ENCODE assay signal across 24 cellular contexts in the genomic region with DNA sequence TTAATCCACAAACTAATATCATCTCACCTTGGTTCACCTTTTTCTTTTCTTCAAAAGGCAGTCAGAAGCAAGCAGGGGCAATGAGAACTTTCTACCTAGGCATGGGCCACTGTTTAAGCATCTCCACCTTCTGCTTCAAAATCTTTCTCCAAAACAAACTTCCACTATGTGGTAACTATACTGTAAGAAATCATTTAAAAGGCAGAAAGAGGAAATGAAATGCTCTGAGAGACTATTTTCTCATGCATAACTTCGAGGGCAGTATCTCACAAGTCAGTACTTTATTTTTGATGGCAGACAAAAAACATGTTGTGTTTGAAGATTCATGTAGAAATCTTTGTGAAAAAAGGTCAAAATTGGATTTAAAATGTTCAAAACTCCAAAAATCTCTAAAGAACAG.
DNase-seq lines count a peak whose midpoint lies in the region; ATAC-seq, FAIRE-seq and TF ChIP-seq lines count a peak whose summit lies in the region.
"Had no signal": no experiment of that assay in that cellular context is flagged by ENCODE, and none has a peak within 500 bp of the region (broad histone marks: within the 10 kb centered on the region; RNA-seq: fewer than 3 reads in every experiment).

No MANE protein-coding gene starts in this region.

- H3K9ac ChIP-seq in GM12878 (ENCODE audit: control insufficient read depth, insufficient read depth, low read length) = no peak overlapping the region

- H3K4me1 ChIP-seq in GM12878 (ENCODE audit: control insufficient read depth, insufficient read depth, low read length) = no peaks in the 10 kb centered on the region

- no peak overlapping the region for H3K27ac Mint-ChIP-seq in activated naive CD8-positive, alpha-beta T cell treated with anti-CD3 and anti-CD28 coated beads for 36 hours
- H3K27ac Mint-ChIP-seq: naive thymus-derived CD8-positive, alpha-beta T cell; stimulated activated effector memory CD8-positive, alpha-beta T cell treated with anti-CD3 and anti-CD28 coated beads, Interleukin-12 subunit alpha, Interleukin-12 subunit beta, amount 100 ng/mL, for 72 hours had no signal

- H4K20me1 ChIP-seq in GM12878 (ENCODE audit: control insufficient read depth, insufficient read depth) = no peaks in the 10 kb centered on the region

- H3K36me3 ChIP-seq in GM12878 (ENCODE audit: control insufficient read depth in 2 of 2, insufficient read depth in 2 of 2, low read length in 1 of 2) = no peaks in the 10 kb centered on the region
- H3K36me3 ChIP-seq: gastroesophageal sphincter, ovary, thoracic aorta had no signal

- SMC1A ChIA-PET in GM12878 (lab: Charles Lee; ENCODE audit: uncharacterized antibody, unreplicated experiment) = no interaction called here

- H3K4me2 ChIP-seq in GM12878 (ENCODE audit: control insufficient read depth, insufficient read depth) = no peak overlapping the region

- H3K27ac ChIP-seq in GM12878 (ENCODE audit: control insufficient read depth, insufficient read depth) = no peak overlapping the region
- H3K27ac ChIP-seq: gastroesophageal sphincter, ovary, thoracic aorta had no signal

- intact Hi-C loops in GM12878 (cut with micrococcal nuclease; ENCODE audit: unreplicated experiment) (no loop called here), Right ventricle myocardium superior (cut with DNase I) (no loop called here)

- TF ChIP-seq EP300 in GM12878 (IDR thresholded peaks at IDR 0.05; ENCODE audit: borderline replicate concordance in 1 of 2, control insufficient read depth in 1 of 2, low read depth in 2 of 2, low read length in 2 of 2) = no peak

- no peaks in the 10 kb centered on the region for H3K79me2 ChIP-seq in GM12878 (ENCODE audit: control insufficient read depth, insufficient read depth, low read length)

- H3K9me3 Mint-ChIP-seq in activated naive CD8-positive, alpha-beta T cell treated with anti-CD3 and anti-CD28 coated beads for 36 hours = no peaks in the 10 kb centered on the region
- H3K9me3 Mint-ChIP-seq: stimulated activated effector memory CD8-positive, alpha-beta T cell treated with anti-CD3 and anti-CD28 coated beads, Interleukin-12 subunit alpha, Interleukin-12 subunit beta, amount 100 ng/mL, for 72 hours had no signal

- DNase-seq in GM13976 (ENCODE audit: low spot score) (peak; percentile 31), GM12878 (ENCODE audit: low read depth, low spot score) (no peak), NCI-H82 (lab: John Stamatoyannopoulos, UW) (no peak), Right ventricle myocardium superior (no peak)
- DNase-seq in activated naive CD8-positive, alpha-beta T cell treated with anti-CD3 and anti-CD28 coated beads for 36 hours = no peak
- DNase-seq: activated CD4-positive, alpha-beta T cell treated with anti-CD3 and anti-CD28 coated beads, Interleukin-2, amount 50 U/mL, for 4 hours; activated gamma-delta T cell treated with Interleukin-2 at 50 U/mL for 16 hours; activated T-cell treated with anti-CD3 and anti-CD28 coated beads for 4 hours; caudate nucleus; erythroblast; H7; mesendoderm; NCI-H1092; NCI-H510A treated with DMSO at 0.1 percent for 48 hours; ovary; right cardiac atrium; stimulated activated CD4-positive, alpha-beta T cell treated with anti-CD3 and anti-CD28 coated beads, Interleukin-15, amount 100 ng/mL, for 24 hours had no signal

- 0% methylated on average over 1 of the region's 1 CpG for WGBS in GM12878 (ENCODE audit: insufficient coverage, insufficient replicate concordance, low lambda C conversion rate, missing lambda C conversion rate)

- BruUV-seq in GM12878 (replicated peaks; lab: Mats Ljungman, UMichigan) = no TSS peak

- no peak overlapping the region for H3K4me3 ChIP-seq in GM12878
- H3K4me3 ChIP-seq: gastroesophageal sphincter, ovary, thoracic aorta had no signal

- no peak overlapping the region for H3K4me3 Mint-ChIP-seq in activated naive CD8-positive, alpha-beta T cell treated with anti-CD3 and anti-CD28 coated beads for 36 hours
- H3K4me3 Mint-ChIP-seq: naive thymus-derived CD8-positive, alpha-beta T cell; stimulated activated effector memory CD8-positive, alpha-beta T cell treated with anti-CD3 and anti-CD28 coated beads, Interleukin-12 subunit alpha, Interleukin-12 subunit beta, amount 100 ng/mL, for 72 hours had no signal

- POLR2A ChIA-PET in GM12878 (lab: Charles Lee) = no interaction called here

- RAD21 ChIA-PET in GM12878 (lab: Charles Lee; ENCODE audit: unreplicated experiment) = no interaction called here

- H3K9me3 ChIP-seq in GM12878 (replicated peaks; ENCODE audit: control insufficient read depth, insufficient read depth, low read length) = no peaks in the 10 kb centered on the region
- H3K9me3 ChIP-seq: gastroesophageal sphincter, ovary, thoracic aorta had no signal

- peak; percentile 70 for ATAC-seq in GM19043 (IDR thresholded peaks at IDR 0.05; ENCODE audit: low read depth, unreplicated experiment)
- ATAC-seq in HG02870 (IDR thresholded peaks at IDR 0.05; ENCODE audit: unreplicated experiment) = peak; percentile 54
- peak; percentile 71 for ATAC-seq in GM12878
- no peak for ATAC-seq in Right ventricle myocardium superior (ENCODE audit: poor library complexity)
- ATAC-seq: gastroesophageal sphincter; naive thymus-derived CD8-positive, alpha-beta T cell; right cardiac atrium; Right ventricle myocardium inferior; stimulated activated effector memory CD8-positive, alpha-beta T cell treated with anti-CD3 and anti-CD28 coated beads, Interleukin-12 subunit alpha, Interleukin-12 subunit beta, amount 100 ng/mL, for 72 hours had no signal

- H3K27me3 ChIP-seq in GM12878 (replicated peaks in 1 of 2; ENCODE audit: control insufficient read depth in 2 of 2, insufficient read depth in 2 of 2, low read length in 1 of 2) = no peaks in the 10 kb centered on the region
- H3K27me3 ChIP-seq: gastroesophageal sphincter, ovary had no signal

- TF ChIP-seq CTCF in GM13976 (IDR thresholded peaks at IDR 0.05; ENCODE audit: borderline replicate concordance, control extremely low read depth, extremely low read depth, insufficient read depth, missing control alignments) (no peak), GM12878 (IDR thresholded peaks at IDR 0.05 in 2 of 3, conservative IDR thresholded peaks at IDR 0.05 in 1 of 3; ENCODE audit: control insufficient read depth in 2 of 3, extremely low read depth in 1 of 3, insufficient read depth in 1 of 3, low read depth in 3 of 3, low read length in 3 of 3) (no peak)

- peak; percentile 75 for FAIRE-seq in GM12878 (lab: Jason Lieb, UNC)

- CTCF ChIA-PET in GM12878 (lab: Yijun Ruan, JAX) = no interaction called here

- peaks cover 15% of the 10 kb centered on the region for H3K4me1 Mint-ChIP-seq in activated naive CD8-positive, alpha-beta T cell treated with anti-CD3 and anti-CD28 coated beads for 36 hours

- in situ Hi-C loops in GM13976 (cut with MboI; ENCODE audit: low sequenced_read_pairs, unreplicated experiment) = no loop called here
- in situ Hi-C loops in GM12878 (cut with MboI) = no loop called here

- no peaks in the 10 kb centered on the region for H3K27me3 Mint-ChIP-seq in activated naive CD8-positive, alpha-beta T cell treated with anti-CD3 and anti-CD28 coated beads for 36 hours
- H3K27me3 Mint-ChIP-seq: naive thymus-derived CD8-positive, alpha-beta T cell had no signal

- TF ChIP-seq RAD21 in GM12878 (IDR thresholded peaks at IDR 0.05; ENCODE audit: insufficient read depth, low read depth, low read length) = no peak

- H3K36me3 Mint-ChIP-seq in activated naive CD8-positive, alpha-beta T cell treated with anti-CD3 and anti-CD28 coated beads for 36 hours = peaks cover 4% of the 10 kb centered on the region
- H3K36me3 Mint-ChIP-seq: stimulated activated effector memory CD8-positive, alpha-beta T cell treated with anti-CD3 and anti-CD28 coated beads, Interleukin-12 subunit alpha, Interleukin-12 subunit beta, amount 100 ng/mL, for 72 hours had no signal

- no peak overlapping the region for H2AFZ ChIP-seq in GM12878 (ENCODE audit: control insufficient read depth, low read depth, low read length)

- TF ChIP-seq POLR2A in GM12878 (IDR thresholded peaks at IDR 0.05; ENCODE audit: low read depth, low read length) = no peak

TF ChIP-seq in GM12878, 131 proteins besides CTCF, POLR2A, EP300 and RAD21:
- no peak for TF ChIP-seq LARP7 (IDR thresholded peaks at IDR 0.05)
- peak; percentile 82 for TF ChIP-seq SPI1 (IDR thresholded peaks at IDR 0.05; ENCODE audit: borderline replicate concordance, insufficient read depth, low read depth, low read length)
